36 cellular contexts compared by ENCODE assay signal in the genomic region with DNA sequence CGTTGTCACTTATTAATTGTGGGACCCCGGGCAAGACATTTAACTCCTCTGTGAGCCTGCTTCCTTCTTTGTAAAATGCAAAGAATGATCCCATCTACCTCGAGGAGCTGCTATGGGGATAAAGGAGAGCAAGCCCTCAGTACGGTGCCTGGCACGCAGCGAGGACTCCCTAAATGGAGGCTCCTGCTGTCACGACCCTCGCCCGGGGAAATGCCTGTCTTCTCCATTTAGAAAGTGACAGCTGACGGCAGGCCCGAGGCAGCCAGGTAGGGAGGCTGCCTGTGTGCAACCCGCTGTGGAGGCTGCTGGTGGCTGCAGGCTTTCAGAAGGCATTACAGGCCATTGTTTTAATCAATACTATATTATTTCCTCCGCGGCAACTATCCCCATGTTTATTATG.
"Had no signal": no experiment of that assay in that cellular context is flagged by ENCODE, and none has a peak within 500 bp of the region (broad histone marks: within the 10 kb centered on the region; RNA-seq: fewer than 3 reads in every experiment).

No MANE protein-coding gene starts in this region.

- DNase-seq: activated effector memory CD4-positive, alpha-beta T cell treated with anti-CD3 and anti-CD28 coated beads, Interleukin-2, amount 50 U/mL, for 16 hours; activated effector memory CD4-positive, alpha-beta T cell treated with Interleukin-2 at 50 U/mL for 16 hours; activated gamma-delta T cell; activated gamma-delta T cell treated with Interleukin-2 at 50 U/mL for 16 hours; activated naive CD4-positive, alpha-beta T cell; activated naive CD4-positive, alpha-beta T cell treated with anti-CD3 and anti-CD28 coated beads for 36 hours; activated naive CD4-positive, alpha-beta T cell treated with anti-CD3 and anti-CD28 coated beads, Interleukin-2, amount 10 ng/mL, durations not matched to agents 7 days and 5 days; activated naive CD4-positive, alpha-beta T cell treated with anti-CD3 and anti-CD28 coated beads, Interleukin-2, amount 50 U/mL, for 16 hours; activated naive CD4-positive, alpha-beta T cell treated with Interleukin-2 at 50 U/mL for 16 hours; activated naive CD8-positive, alpha-beta T cell treated with anti-CD3 and anti-CD28 coated beads for 36 hours; activated naive CD8-positive, alpha-beta T cell treated with anti-CD3 and anti-CD28 coated beads, Interleukin-2, amount 10 ng/mL, durations not matched to agents 7 days and 5 days; activated naive CD8-positive, alpha-beta T cell treated with anti-CD3 and anti-CD28 coated beads, Interleukin-2, amount 50 U/mL, for 24 hours; activated T-cell treated with anti-CD3 and anti-CD28 coated beads for 4 hours; activated T-cell treated with anti-CD3 and anti-CD28 coated beads, Interleukin-2, amount 50 U/mL, for 24 hours; activated T-cell treated with anti-CD3 and anti-CD28 coated beads, Interleukin-2, amount 50 U/mL, for 4 hours; activated T-cell treated with anti-CD3 and anti-CD28 coated beads, Interleukin-2, amount 50 U/mL, for 48 hours; activated T-cell treated with anti-CD3 and anti-CD28 coated beads, Interleukin-2, amount 50 U/mL, for 72 hours; adrenal gland; amniotic stem cell; amygdala; anterior cingulate cortex; aorta; body of pancreas; brain microvascular endothelial cell; central memory CD4-positive, alpha-beta T cell had no signal

- H3K4me1 ChIP-seq: ascending aorta, breast epithelium had no signal

- H3K36me3 Mint-ChIP-seq: activated naive CD4-positive, alpha-beta T cell treated with anti-CD3 and anti-CD28 coated beads, Interleukin-2, amount 10 ng/mL, durations not matched to agents 7 days and 5 days; activated naive CD4-positive, alpha-beta T cell treated with anti-CD3 and anti-CD28 coated beads, Interleukin-2, amount 50 U/mL, for 24 hours; activated naive CD4-positive, alpha-beta T cell treated with anti-CD3 and anti-CD28 coated beads, Interleukin-2, amount 50 U/mL, for 72 hours; activated naive CD8-positive, alpha-beta T cell; activated naive CD8-positive, alpha-beta T cell treated with anti-CD3 and anti-CD28 coated beads for 36 hours; activated naive CD8-positive, alpha-beta T cell treated with anti-CD3 and anti-CD28 coated beads, Interleukin-2, amount 10 ng/mL, durations not matched to agents 7 days and 5 days had no signal

- FAIRE-seq: bronchial epithelial cell had no signal

- H3K9me3 ChIP-seq: adrenal gland, ascending aorta, body of pancreas, breast epithelium had no signal

- H3K36me3 ChIP-seq: adrenal gland, ascending aorta, brain microvascular endothelial cell, breast epithelium, cardiac muscle cell had no signal

- H3K4me1 Mint-ChIP-seq: activated naive CD4-positive, alpha-beta T cell treated with anti-CD3 and anti-CD28 coated beads, Interleukin-2, amount 10 ng/mL, durations not matched to agents 7 days and 5 days; activated naive CD4-positive, alpha-beta T cell treated with anti-CD3 and anti-CD28 coated beads, Interleukin-2, amount 50 U/mL, for 24 hours; activated naive CD8-positive, alpha-beta T cell treated with anti-CD3 and anti-CD28 coated beads for 36 hours; activated naive CD8-positive, alpha-beta T cell treated with anti-CD3 and anti-CD28 coated beads, Interleukin-2, amount 10 ng/mL, durations not matched to agents 7 days and 5 days; activated naive CD8-positive, alpha-beta T cell treated with anti-CD3 and anti-CD28 coated beads, Interleukin-2, amount 50 U/mL, for 24 hours; activated T-helper 17 cell treated with anti-CD3 and anti-CD28 coated beads, Interleukin-2, amount 50 U/mL, for 72 hours; central memory CD8-positive, alpha-beta T cell had no signal

- H3K27ac ChIP-seq: adrenal gland, ascending aorta, body of pancreas, brain microvascular endothelial cell, breast epithelium, cardiac muscle cell had no signal

- H3K27ac Mint-ChIP-seq: activated naive CD4-positive, alpha-beta T cell treated with anti-CD3 and anti-CD28 coated beads for 36 hours; activated naive CD4-positive, alpha-beta T cell treated with anti-CD3 and anti-CD28 coated beads, Interleukin-2, amount 10 ng/mL, durations not matched to agents 7 days and 5 days; activated naive CD4-positive, alpha-beta T cell treated with anti-CD3 and anti-CD28 coated beads, Interleukin-2, amount 50 U/mL, for 24 hours; activated naive CD8-positive, alpha-beta T cell; activated naive CD8-positive, alpha-beta T cell treated with anti-CD3 and anti-CD28 coated beads for 36 hours; activated naive CD8-positive, alpha-beta T cell treated with anti-CD3 and anti-CD28 coated beads, Interleukin-2, amount 10 ng/mL, durations not matched to agents 7 days and 5 days; activated naive CD8-positive, alpha-beta T cell treated with anti-CD3 and anti-CD28 coated beads, Interleukin-2, amount 50 U/mL, for 24 hours; activated T-cell treated with anti-CD3 and anti-CD28 coated beads, Interleukin-2, amount 50 U/mL, for 24 hours; activated T-cell treated with anti-CD3 and anti-CD28 coated beads, Interleukin-2, amount 50 U/mL, for 72 hours; activated T-helper 1 cell treated with anti-CD3 and anti-CD28 coated beads, Interleukin-12 subunit alpha, Interleukin-12 subunit beta, Interleukin-2, Interleukin-4 antibody, amounts not matched to agents 30 ng/mL and 10 ng/mL and 1 ng/mL, durations not matched to agents 14 hours and 24 hours and 36 hours; activated T-helper 17 cell treated with anti-CD3 and anti-CD28 coated beads, Interleukin-2, amount 50 U/mL, for 72 hours; activated T-helper 2 cell treated with anti-CD3 and anti-CD28 coated beads, Interferon-gamma antibody, Interleukin-2, Interleukin-4, amounts not matched to agents 10 μg/mL and 5 μg/mL and 100 μg/mL, durations not matched to agents 14 hours and 24 hours and 36 hours had no signal

- H3K27me3 Mint-ChIP-seq: activated naive CD4-positive, alpha-beta T cell treated with anti-CD3 and anti-CD28 coated beads, Interleukin-2, amount 10 ng/mL, durations not matched to agents 7 days and 5 days; activated naive CD8-positive, alpha-beta T cell; activated naive CD8-positive, alpha-beta T cell treated with anti-CD3 and anti-CD28 coated beads for 36 hours; activated naive CD8-positive, alpha-beta T cell treated with anti-CD3 and anti-CD28 coated beads, Interleukin-2, amount 10 ng/mL, durations not matched to agents 7 days and 5 days; activated naive CD8-positive, alpha-beta T cell treated with anti-CD3 and anti-CD28 coated beads, Interleukin-2, amount 50 U/mL, for 24 hours; activated T-cell treated with anti-CD3 and anti-CD28 coated beads, Interleukin-2, amount 50 U/mL, for 24 hours; activated T-helper 17 cell treated with anti-CD3 and anti-CD28 coated beads, Interleukin-2, amount 50 U/mL, for 72 hours had no signal

- H3K4me3 ChIP-seq: adrenal gland, ascending aorta, body of pancreas, breast epithelium, cardiac muscle cell had no signal

- H3K9me3 Mint-ChIP-seq: activated naive CD4-positive, alpha-beta T cell treated with anti-CD3 and anti-CD28 coated beads for 36 hours; activated naive CD4-positive, alpha-beta T cell treated with anti-CD3 and anti-CD28 coated beads, Interleukin-2, amount 10 ng/mL, durations not matched to agents 7 days and 5 days; activated naive CD4-positive, alpha-beta T cell treated with anti-CD3 and anti-CD28 coated beads, Interleukin-2, amount 50 U/mL, for 24 hours; activated naive CD4-positive, alpha-beta T cell treated with anti-CD3 and anti-CD28 coated beads, Interleukin-2, amount 50 U/mL, for 72 hours; activated naive CD8-positive, alpha-beta T cell treated with anti-CD3 and anti-CD28 coated beads for 36 hours; activated naive CD8-positive, alpha-beta T cell treated with anti-CD3 and anti-CD28 coated beads, Interleukin-2, amount 10 ng/mL, durations not matched to agents 7 days and 5 days; activated naive CD8-positive, alpha-beta T cell treated with anti-CD3 and anti-CD28 coated beads, Interleukin-2, amount 50 U/mL, for 24 hours; activated T-cell treated with anti-CD3 and anti-CD28 coated beads, Interleukin-2, amount 50 U/mL, for 24 hours; activated T-cell treated with anti-CD3 and anti-CD28 coated beads, Interleukin-2, amount 50 U/mL, for 4 hours; activated T-cell treated with anti-CD3 and anti-CD28 coated beads, Interleukin-2, amount 50 U/mL, for 72 hours; activated T-helper 1 cell treated with anti-CD3 and anti-CD28 coated beads, Interleukin-12 subunit alpha, Interleukin-12 subunit beta, Interleukin-2, Interleukin-4 antibody, amounts not matched to agents 30 ng/mL and 10 ng/mL and 1 ng/mL, durations not matched to agents 14 hours and 24 hours and 36 hours; activated T-helper 17 cell treated with anti-CD3 and anti-CD28 coated beads, Interleukin-2, amount 50 U/mL, for 72 hours; activated T-helper 2 cell treated with anti-CD3 and anti-CD28 coated beads, Interferon-gamma antibody, Interleukin-2, Interleukin-4, amounts not matched to agents 10 μg/mL and 5 μg/mL and 100 μg/mL, durations not matched to agents 14 hours and 24 hours and 36 hours; central memory CD8-positive, alpha-beta T cell had no signal

- H3K4me3 Mint-ChIP-seq: activated naive CD4-positive, alpha-beta T cell treated with anti-CD3 and anti-CD28 coated beads for 36 hours; activated naive CD4-positive, alpha-beta T cell treated with anti-CD3 and anti-CD28 coated beads, Interleukin-2, amount 10 ng/mL, durations not matched to agents 7 days and 5 days; activated naive CD4-positive, alpha-beta T cell treated with anti-CD3 and anti-CD28 coated beads, Interleukin-2, amount 50 U/mL, for 24 hours; activated naive CD8-positive, alpha-beta T cell; activated naive CD8-positive, alpha-beta T cell treated with anti-CD3 and anti-CD28 coated beads for 36 hours; activated naive CD8-positive, alpha-beta T cell treated with anti-CD3 and anti-CD28 coated beads, Interleukin-2, amount 10 ng/mL, durations not matched to agents 7 days and 5 days; activated naive CD8-positive, alpha-beta T cell treated with anti-CD3 and anti-CD28 coated beads, Interleukin-2, amount 50 U/mL, for 24 hours; activated T-cell treated with anti-CD3 and anti-CD28 coated beads, Interleukin-2, amount 50 U/mL, for 24 hours; activated T-cell treated with anti-CD3 and anti-CD28 coated beads, Interleukin-2, amount 50 U/mL, for 4 hours; activated T-cell treated with anti-CD3 and anti-CD28 coated beads, Interleukin-2, amount 50 U/mL, for 72 hours; activated T-helper 1 cell treated with anti-CD3 and anti-CD28 coated beads, Interleukin-12 subunit alpha, Interleukin-12 subunit beta, Interleukin-2, Interleukin-4 antibody, amounts not matched to agents 30 ng/mL and 10 ng/mL and 1 ng/mL, durations not matched to agents 14 hours and 24 hours and 36 hours; activated T-helper 17 cell treated with anti-CD3 and anti-CD28 coated beads, Interleukin-2, amount 50 U/mL, for 72 hours; central memory CD8-positive, alpha-beta T cell had no signal

- H3K27me3 ChIP-seq: adrenal gland, ascending aorta, body of pancreas, brain microvascular endothelial cell, breast epithelium had no signal
